In the genomic region with DNA sequence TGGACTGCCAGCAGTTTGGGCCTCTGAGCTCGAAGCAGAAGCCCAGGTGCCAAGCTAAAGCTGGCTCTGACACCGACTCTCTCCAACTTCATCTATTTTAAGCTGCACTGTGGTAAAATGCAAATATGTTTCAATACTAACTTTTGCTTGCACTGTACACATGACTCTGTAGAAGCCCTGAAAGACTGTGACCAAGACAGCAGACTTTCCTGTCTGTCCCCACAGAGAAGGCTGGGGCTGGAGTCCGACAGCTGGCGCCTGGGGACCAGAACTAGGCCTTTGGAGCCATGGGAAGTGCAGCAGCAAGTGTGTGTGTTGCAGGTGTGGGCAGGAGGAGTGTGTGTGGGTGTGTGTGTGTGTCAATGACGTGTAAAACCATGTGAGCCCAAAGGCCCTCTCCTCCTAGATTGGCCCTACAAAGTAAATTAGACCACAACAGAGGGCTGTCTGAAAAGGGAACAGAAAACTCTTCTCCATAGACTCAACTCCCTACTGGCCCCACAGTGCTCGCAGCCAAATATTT, we compare ENCODE assay signal across 11 cellular contexts. TPM values are rescaled to one million over a fixed set of nuclear protein-coding genes. Genes with fewer than 3 reads are reported as not detected.
DNase-seq lines count a peak whose midpoint lies in the region; ATAC-seq lines count a peak whose summit lies in the region.
"Had no signal": no experiment of that assay in that cellular context is flagged by ENCODE, and none has a peak within 500 bp of the region (broad histone marks: within the 10 kb centered on the region; RNA-seq: fewer than 3 reads in every experiment).

No MANE protein-coding gene starts in this region.

- no peak overlapping the region for H3K4me3 Mint-ChIP-seq in activated T-cell treated with anti-CD3 and anti-CD28 coated beads, Interleukin-2, amount 50 U/mL, for 4 hours

- H3K36me3 Mint-ChIP-seq in activated T-cell treated with anti-CD3 and anti-CD28 coated beads, Interleukin-2, amount 50 U/mL, for 4 hours (ENCODE audit: insufficient read depth): peaks cover 39% of the 10 kb centered on the region

- H3K4me1 Mint-ChIP-seq in activated T-cell treated with anti-CD3 and anti-CD28 coated beads, Interleukin-2, amount 50 U/mL, for 4 hours (ENCODE audit: low read depth): no peaks in the 10 kb centered on the region

- DNase-seq in germinal center (ENCODE audit: low spot score) (peak; percentile 75), NCI-H748 treated with DMSO at 0.1 percent for 48 hours (lab: John Stamatoyannopoulos, UW) (no peak), GDM1 (lab: John Stamatoyannopoulos, UW) (no peak), NCI-H1436 (lab: John Stamatoyannopoulos, UW) (no peak)
- no peak for DNase-seq in activated T-cell treated with anti-CD3 and anti-CD28 coated beads, Interleukin-2, amount 50 U/mL, for 4 hours
- DNase-seq: activated CD8-positive, alpha-beta memory T cell treated with anti-CD3 and anti-CD28 coated beads, Interleukin-2, amount 50 U/mL, for 48 hours; DND-41; stimulated activated naive CD4-positive, alpha-beta T cell treated with Interleukin-2 at 50 U/mL for 16 hours had no signal

- H3K27me3 Mint-ChIP-seq in activated T-cell treated with anti-CD3 and anti-CD28 coated beads, Interleukin-2, amount 50 U/mL, for 4 hours (ENCODE audit: low read depth): no peaks in the 10 kb centered on the region

- no peaks in the 10 kb centered on the region for H3K9me3 Mint-ChIP-seq in activated T-cell treated with anti-CD3 and anti-CD28 coated beads, Interleukin-2, amount 50 U/mL, for 4 hours

- ATAC-seq in GM18519 (IDR thresholded peaks at IDR 0.05; ENCODE audit: low FRiP score, unreplicated experiment) (peak; percentile 84), GM21381 (IDR thresholded peaks at IDR 0.05; ENCODE audit: unreplicated experiment) (peak; percentile 88), HG03103 (IDR thresholded peaks at IDR 0.05; ENCODE audit: low read depth, unreplicated experiment) (peak; percentile 87)
- no peak for ATAC-seq in activated T-cell treated with anti-CD3 and anti-CD28 coated beads, Interleukin-2, amount 50 U/mL, for 4 hours

RNA-seq across cellular contexts. Expression of a gene that starts 16.4 kb away (rescaled TPM):
- 10 to 100 TPM; 70.4 to 90.8 (median 74.6) TPM for total RNA-seq in activated T-cell treated with anti-CD3 and anti-CD28 coated beads, Interleukin-2, amount 50 U/mL, for 4 hours

Comparison
In these comparisons a context has a peak if more than half of its experiments do, and no peak if none do; other contexts are left out.
1. ATAC-seq: peak in GM18519 (single experiment), GM21381 (single experiment) and HG03103 (single experiment); none in activated T-cell treated with anti-CD3 and anti-CD28 coated beads, Interleukin-2, amount 50 U/mL, for 4 hours (0 of 2).